1 cellular context compared by ENCODE assay signal in genomic region chr3:15942462-15942861, GRCh38.
TF ChIP-seq lines count a peak whose summit lies in the region.

No MANE protein-coding gene starts in this region.

TF ChIP-seq in IMR-90, 13 proteins besides CTCF, POLR2A, EP300 and RAD21 (continued from another document):
- TF ChIP-seq RCOR1 (IDR thresholded peaks at IDR 0.05; ENCODE audit: insufficient replicate concordance, low read length) (no peak), MXI1 (IDR thresholded peaks at IDR 0.05; ENCODE audit: borderline replicate concordance, low read depth, low read length) (no peak)
